Comparison of ENCODE assay signal across 13 cellular contexts in the genomic region with DNA sequence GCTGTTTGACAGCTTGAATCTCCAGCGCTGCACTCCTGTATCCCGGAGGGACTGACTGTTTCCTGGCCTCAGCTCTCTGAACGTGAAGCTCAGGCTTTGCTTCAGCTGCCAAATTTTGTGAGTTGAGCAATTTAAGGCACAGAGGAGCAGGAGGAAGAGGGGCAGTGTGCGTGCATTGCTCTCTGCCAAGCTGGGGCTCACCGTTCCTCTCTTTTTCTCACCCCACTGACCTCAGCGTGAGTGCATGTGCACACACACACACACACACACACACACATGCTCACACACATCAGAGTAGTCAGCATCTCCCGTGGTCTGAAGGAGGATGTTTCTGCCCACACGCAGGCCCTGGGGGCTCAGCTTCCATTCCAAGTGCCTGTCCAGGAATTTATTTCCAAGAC. TPM values are rescaled to one million over a fixed set of nuclear protein-coding genes. Genes with fewer than 3 reads are reported as not detected.
DNase-seq lines count a peak whose midpoint lies in the region; ATAC-seq and TF ChIP-seq lines count a peak whose summit lies in the region.
"Had no signal": no experiment of that assay in that cellular context is flagged by ENCODE, and none has a peak within 500 bp of the region (broad histone marks: within the 10 kb centered on the region; RNA-seq: fewer than 3 reads in every experiment).

No MANE protein-coding gene starts in this region.

- CTCF ChIA-PET in AG04449 (lab: Yijun Ruan, JAX): interaction anchor here (0.8 to 2.2 kb wide), 6 partner anchors 8 to 100 kb away, joined by 3 to 8 read pairs (median 5); no protein-coding TSS in a partner anchor

- ATAC-seq in HG03439 (IDR thresholded peaks at IDR 0.05; ENCODE audit: unreplicated experiment): no peak
- ATAC-seq in HG03457 (IDR thresholded peaks at IDR 0.05; ENCODE audit: unreplicated experiment): no peak
- ATAC-seq: activated T-cell treated with anti-CD3 and anti-CD28 coated beads, Interleukin-2, amount 50 U/mL, for 72 hours had no signal

- H3K9me3 ChIP-seq in fibroblast of lung (ENCODE audit: control insufficient read depth, insufficient read depth, low read depth, low read length) (no peaks in the 10 kb centered on the region), SJCRH30 (replicated peaks) (no peaks in the 10 kb centered on the region)

- peaks cover 6% of the 10 kb centered on the region for H3K4me1 ChIP-seq in fibroblast of lung (ENCODE audit: control insufficient read depth, extremely low read depth, insufficient read depth, low read length)
- H3K4me1 ChIP-seq in SJCRH30: no peaks in the 10 kb centered on the region

- H2AFZ ChIP-seq in fibroblast of lung (ENCODE audit: low read length): no peak overlapping the region

- no peaks in the 10 kb centered on the region for H3K79me2 ChIP-seq in fibroblast of lung (ENCODE audit: control insufficient read depth, insufficient read depth, low read length)

- POLR2A ChIA-PET in AG04449 (lab: Yijun Ruan, JAX): interaction anchor here (0.9 kb wide), 1 partner anchor 28 kb away, joined by 4 read pairs; a partner anchor contains a TSS

- peak; percentile 71 for DNase-seq in AG04449 (ENCODE audit: low read depth, low spot score)
- DNase-seq in NCI-H1694 (lab: John Stamatoyannopoulos, UW): peak; percentile 64
- peak; percentile 70 to 93 for DNase-seq in fibroblast of lung (ENCODE audit: low read depth in 2 of 2)
- peak; percentile 45 for DNase-seq in mucosa of gallbladder (ENCODE audit: low spot score)
- no peak for DNase-seq in NCI-H128 (lab: John Stamatoyannopoulos, UW; ENCODE audit: unreplicated experiment)
- no peak for DNase-seq in SJCRH30
- DNase-seq: activated T-cell treated with anti-CD3 and anti-CD28 coated beads, Interleukin-2, amount 50 U/mL, for 72 hours; NCI-H1105 treated with DMSO at 0.1 percent for 48 hours; stimulated activated CD4-positive, alpha-beta T cell treated with anti-CD3 and anti-CD28 coated beads, Interleukin-1b, Interleukin-23, amount 100 ng/mL, for 48 hours had no signal

- H3K36me3 ChIP-seq in fibroblast of lung (ENCODE audit: control insufficient read depth, insufficient read depth, low read length): no peaks in the 10 kb centered on the region
- H3K36me3 ChIP-seq in SJCRH30: no peaks in the 10 kb centered on the region

- H4K20me1 ChIP-seq in fibroblast of lung (ENCODE audit: control insufficient read depth, extremely low read depth, insufficient read depth, low read length): no peaks in the 10 kb centered on the region

- TF ChIP-seq CTCF in AG04449 (IDR thresholded peaks at IDR 0.05; ENCODE audit: insufficient read depth, low read length, missing control alignments): no peak
- no peak for TF ChIP-seq CTCF in fibroblast of lung (conservative IDR thresholded peaks at IDR 0.05 in 1 of 2, IDR thresholded peaks at IDR 0.05 in 1 of 2; ENCODE audit: low read depth in 1 of 2, low read length in 2 of 2)

- no peak overlapping the region for H3K9ac ChIP-seq in fibroblast of lung (ENCODE audit: insufficient read depth, low read length)

- peak overlapping the region; percentile 13 for H3K4me2 ChIP-seq in fibroblast of lung (ENCODE audit: extremely low read depth, insufficient read depth, low read length)

- no peaks in the 10 kb centered on the region for H3K27me3 ChIP-seq in fibroblast of lung (ENCODE audit: control insufficient read depth, insufficient read depth, low read length)
- no peaks in the 10 kb centered on the region for H3K27me3 ChIP-seq in SJCRH30

- peak overlapping the region; percentile 43 for H3K27ac ChIP-seq in fibroblast of lung (ENCODE audit: insufficient read depth, low read length)
- no peak overlapping the region for H3K27ac ChIP-seq in SJCRH30
- H3K27ac ChIP-seq: HL-60 had no signal

- H3K4me3 ChIP-seq in AG04449 (ENCODE audit: low read depth, low read length): no peak overlapping the region
- no peak overlapping the region for H3K4me3 ChIP-seq in fibroblast of lung (replicated peaks in 1 of 4; ENCODE audit: control extremely low read depth in 1 of 4, insufficient read depth in 1 of 4, low read depth in 3 of 4, low read length in 4 of 4)
- H3K4me3 ChIP-seq in SJCRH30: no peak overlapping the region

RNA-seq across cellular contexts. Expression of a gene that starts 27.8 kb away (rescaled TPM):
- total RNA-seq in fibroblast of lung: 43.9 and 91.5 TPM in 2 replicates
- 24.0 and 26.8 TPM in 2 replicates for polyA plus RNA-seq in fibroblast of lung
- polyA plus RNA-seq in fibroblast of lung (2012): 21.6 and 22.3 TPM in 2 replicates
- polyA minus RNA-seq in fibroblast of lung (ENCODE audit: low replicate concordance): 60.4 and 98.7 TPM in 2 replicates
- 14.5 TPM for total RNA-seq in mucosa of gallbladder
- total RNA-seq in SJCRH30 (2014; rRNA removed; shearing (Covaris generic)): 0.03 TPM in 1 of 2 replicates, not detected in the other
- total RNA-seq: activated T-cell treated with anti-CD3 and anti-CD28 coated beads, Interleukin-2, amount 50 U/mL, for 72 hours had no signal
- polyA plus RNA-seq: neural cell had no signal

Comparison
In these comparisons a context has a peak if more than half of its experiments do, and no peak if none do; other contexts are left out.
1. DNase-seq: peak in AG04449 (single experiment), NCI-H1694 (single experiment), fibroblast of lung (2 of 2) and mucosa of gallbladder (single experiment); none in NCI-H128 (single experiment) and SJCRH30 (0 of 2).
2. RNA of a gene that starts 27.8 kb away (total RNA-seq): 43.9 to 91.5 TPM in fibroblast of lung and 14.5 TPM in mucosa of gallbladder (single experiment); 0.03 TPM in SJCRH30; every median in the first group is over 10 times any median in the second.